In the genomic region with DNA sequence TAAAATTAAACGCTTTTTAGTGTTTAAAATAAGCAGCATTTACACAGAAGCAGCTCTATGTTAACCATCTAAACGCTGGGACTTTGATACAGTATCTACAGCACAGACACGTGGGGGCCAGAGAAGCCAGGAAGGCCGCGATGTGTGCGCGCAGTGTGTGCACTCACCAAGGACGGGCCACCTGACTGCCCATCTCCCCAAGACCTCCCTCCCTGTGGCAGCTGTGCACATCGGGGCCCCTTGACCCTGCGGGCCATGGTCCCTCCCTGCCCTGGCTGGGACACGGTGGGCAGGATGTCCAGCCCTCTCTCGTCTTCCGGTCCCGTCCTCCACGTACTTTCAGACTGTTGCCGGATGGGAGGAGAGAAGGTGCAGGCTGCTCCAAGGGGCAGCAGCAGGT, we compare ENCODE assay signal across 24 cellular contexts. TPM values are rescaled to one million over a fixed set of nuclear protein-coding genes. Genes with fewer than 3 reads are reported as not detected.
DNase-seq lines count a peak whose midpoint lies in the region; ATAC-seq, FAIRE-seq and TF ChIP-seq lines count a peak whose summit lies in the region.
"Had no signal": no experiment of that assay in that cellular context is flagged by ENCODE, and none has a peak within 500 bp of the region (broad histone marks: within the 10 kb centered on the region; RNA-seq: fewer than 3 reads in every experiment).

No MANE protein-coding gene starts in this region.

- no peak for TF ChIP-seq POLR2A in HCT116 (IDR thresholded peaks at IDR 0.05; ENCODE audit: borderline replicate concordance, extremely low read depth, insufficient read depth, insufficient read length)
- TF ChIP-seq POLR2A in K562 (conservative IDR thresholded peaks at IDR 0.05) = no peak

- H2AFZ ChIP-seq in HCT116 (ENCODE audit: low read depth, low read length, poor library complexity, severe bottlenecking) = no peak overlapping the region
- no peak overlapping the region for H2AFZ ChIP-seq in Karpas-422 (ENCODE audit: low read length)
- no peak overlapping the region for H2AFZ ChIP-seq in K562 (ENCODE audit: low read depth, low read length)

- peaks cover 10 to 52% of the 10 kb centered on the region in 2 experiments; a peak in 3 of 4 replicates for H3K4me1 ChIP-seq in HCT116 (ENCODE audit: control insufficient read depth in 1 of 2, insufficient read depth in 2 of 2, low read length in 2 of 2)
- H3K4me1 ChIP-seq in Karpas-422 (ENCODE audit: low read length) = peaks cover 42% of the 10 kb centered on the region
- H3K4me1 ChIP-seq in K562 (replicated peaks in 1 of 2; ENCODE audit: control insufficient read depth in 2 of 2, insufficient read depth in 2 of 2, low read length in 2 of 2) = peaks cover 0 to 89% of the 10 kb centered on the region in 2 experiments; a peak in 2 of 5 replicates

- intact Hi-C loops in HCT116 (cut with micrococcal nuclease) = no loop called here
- intact Hi-C loops in K562 (cut with micrococcal nuclease) = no loop called here

- DNase-seq in HCT116 (ENCODE audit: low read depth, low spot score) (no peak), Karpas-422 (peak; percentile 73), K562 (ENCODE audit: extremely low read depth in 1 of 4, low spot score in 3 of 4) (no peak), anterior cingulate cortex (lab: John Stamatoyannopoulos, UW) (no peak)
- DNase-seq: C1 segment of cervical spinal cord; CD4-positive, alpha-beta memory T cell; COR-L47; EL; GDM1; HCEC 1CT; KG1; MM.1S; NCI-H1694; NCI-H2029 treated with DMSO at 0.1 percent for 48 hours; NCI-H446 treated with DMSO at 0.1 percent for 48 hours; NCI-H526 had no signal

- no peaks in the 10 kb centered on the region for H3K9me3 ChIP-seq in HCT116 (ENCODE audit: control insufficient read depth in 1 of 2, insufficient read depth in 1 of 2, low read depth in 1 of 2, low read length in 2 of 2)
- H3K9me3 ChIP-seq in Karpas-422 (ENCODE audit: low read length) = no peaks in the 10 kb centered on the region
- H3K9me3 ChIP-seq in K562 (replicated peaks; ENCODE audit: control insufficient read depth, insufficient read depth, low read depth, low read length) = no peaks in the 10 kb centered on the region; the same call in 1 of the 2 replicates
- H3K9me3 ChIP-seq: SJCRH30 had no signal

- H3K9me2 ChIP-seq in HCT116 (ENCODE audit: insufficient read depth) (no peaks in the 10 kb centered on the region), Karpas-422 (replicated peaks; ENCODE audit: insufficient read depth, low read length) (no peaks in the 10 kb centered on the region)

- no peak for FAIRE-seq in K562 (lab: Jason Lieb, UNC)
- FAIRE-seq: GM12891, H1 had no signal

- RAD21 ChIA-PET in HCT116 (lab: Charles Lee; ENCODE audit: low non-redundant PET in 1 of 2, low total read pairs in 2 of 2, uncharacterized antibody in 2 of 2, unreplicated experiment in 2 of 2) = no interaction called here

- H3K79me2 ChIP-seq in HCT116 (ENCODE audit: insufficient read depth, low read length) (peaks cover 7% of the 10 kb centered on the region; the same call in 1 of the 2 replicates), Karpas-422 (ENCODE audit: low read length) (peaks cover 10% of the 10 kb centered on the region; the same call in 1 of the 2 replicates), K562 (ENCODE audit: control insufficient read depth, insufficient read depth, low read length) (peaks cover 2% of the 10 kb centered on the region; the same call in 1 of the 3 replicates)

- TF ChIP-seq CTCF in HCT116 (IDR thresholded peaks at IDR 0.05 in 2 of 3, conservative IDR thresholded peaks at IDR 0.05 in 1 of 3; ENCODE audit: borderline replicate concordance in 1 of 3, insufficient read depth in 1 of 3, low read depth in 2 of 3, low read length in 2 of 3) (no peak), K562 (IDR thresholded peaks at IDR 0.05 in 2 of 3, conservative IDR thresholded peaks at IDR 0.05 in 1 of 3; ENCODE audit: insufficient read depth in 2 of 3, low read depth in 1 of 3, low read length in 3 of 3) (no peak)

- H3K4me3 ChIP-seq in HCT116 (replicated peaks in 1 of 2; ENCODE audit: low read depth in 1 of 2, low read length in 2 of 2) (no peak overlapping the region), Karpas-422 (ENCODE audit: low read length) (no peak overlapping the region), K562 (no peak overlapping the region)
- H3K4me3 ChIP-seq: SJCRH30 had no signal

- TF ChIP-seq RAD21 in HCT116 (IDR thresholded peaks at IDR 0.05; ENCODE audit: low read depth) (no peak), K562 (CRISPR knock-in tag; conservative IDR thresholded peaks at IDR 0.05 in 1 of 2, IDR thresholded peaks at IDR 0.05 in 1 of 2) (no peak)

- peaks cover 4% of the 10 kb centered on the region; the same call in 1 of the 2 replicates for H4K20me1 ChIP-seq in HCT116 (ENCODE audit: insufficient read depth)
- H4K20me1 ChIP-seq in Karpas-422 (ENCODE audit: insufficient read depth, low read depth, low read length) = peaks cover 17% of the 10 kb centered on the region
- peaks cover 16% of the 10 kb centered on the region; the same call in 1 of the 2 replicates for H4K20me1 ChIP-seq in K562 (replicated peaks; ENCODE audit: control insufficient read depth, insufficient read depth, low read length)

- TSS peak; percentile 25 for BruUV-seq in HCT116 (replicated peaks; lab: Mats Ljungman, UMichigan)
- BruUV-seq in K562 (replicated peaks; lab: Mats Ljungman, UMichigan) = TSS peak; percentile 51

- H3K27me3 ChIP-seq in HCT116 (ENCODE audit: insufficient read depth, low read length) (no peaks in the 10 kb centered on the region), Karpas-422 (ENCODE audit: low read length) (no peaks in the 10 kb centered on the region), K562 (ENCODE audit: control insufficient read depth in 2 of 2, insufficient read depth in 2 of 2, low read length in 2 of 2) (no peaks in the 10 kb centered on the region)
- H3K27me3 ChIP-seq: SJCRH30 had no signal

- POLR2A ChIA-PET in HCT116 (lab: Charles Lee) = no interaction called here
- POLR2A ChIA-PET in K562 (lab: Yijun Ruan, JAX) = interaction anchor here (0.5 to 2.1 kb wide), 9 partner anchors 8 to 118 kb away, joined by 3 to 8 read pairs (median 5); partner anchors contain the start of gene CCNL2

- H3K4me2 ChIP-seq in HCT116 (ENCODE audit: low read length) (no peak overlapping the region), Karpas-422 (ENCODE audit: low read depth, low read length, poor library complexity, severe bottlenecking) (no peak overlapping the region), K562 (ENCODE audit: insufficient read depth, low read length) (no peak overlapping the region)

- H3K36me3 ChIP-seq in HCT116 (ENCODE audit: control insufficient read depth in 1 of 2, insufficient read depth in 2 of 2, low read length in 2 of 2) (peaks cover 5 to 22% of the 10 kb centered on the region in 2 experiments; a peak in 2 of 4 replicates), Karpas-422 (ENCODE audit: insufficient read depth, low read length) (peaks cover 3% of the 10 kb centered on the region; the same call in 1 of the 2 replicates), K562 (ENCODE audit: control insufficient read depth, insufficient read depth, low read length) (peaks cover 57% of the 10 kb centered on the region; the same call in 2 of the 3 replicates)

- H3K9me1 ChIP-seq in K562 (ENCODE audit: control insufficient read depth, insufficient read depth, low read length) = peaks cover 7% of the 10 kb centered on the region

- H3K9ac ChIP-seq in HCT116 (ENCODE audit: low read length) (no peak overlapping the region), Karpas-422 (ENCODE audit: low read length) (no peak overlapping the region), K562 (ENCODE audit: insufficient read depth in 1 of 2, low read depth in 2 of 2, low read length in 2 of 2) (peak overlapping the region in 1 of 2 experiments; percentile 55; a peak in 1 of 4 replicates)

- H3K27ac ChIP-seq in HCT116 (ENCODE audit: low read depth, low read length) (no peak overlapping the region), Karpas-422 (ENCODE audit: low read length) (peak overlapping the region; percentile 53), K562 (ENCODE audit: extremely low read depth, low read depth, low read length) (no peak overlapping the region)
- H3K27ac ChIP-seq: SJCRH30 had no signal

- in situ Hi-C loops in K562 (cut with MboI) = no loop called here

- CTCF ChIA-PET in HCT116 (lab: Charles Lee) = no interaction called here
- CTCF ChIA-PET in K562 (lab: Yijun Ruan, JAX; ENCODE audit: low intra/inter-chr PET ratio) = no interaction called here

- no peak for ATAC-seq in HCT116
- no peak for ATAC-seq in K562
- ATAC-seq in HG02852 (IDR thresholded peaks at IDR 0.05; ENCODE audit: unreplicated experiment) = no peak
- ATAC-seq in HG03571 (IDR thresholded peaks at IDR 0.05; ENCODE audit: unreplicated experiment) = no peak
- ATAC-seq: Right ventricle myocardium inferior, SK-N-SH treated with all-trans-retinoic acid at 6 μM for 48 hours had no signal

- 78% methylated on average over 16 of the region's 16 CpGs for WGBS in K562 (ENCODE audit: insufficient coverage, low coverage, missing lambda C conversion rate)

- TF ChIP-seq EP300 in K562 (IDR thresholded peaks at IDR 0.05; ENCODE audit: low read length) = no peak

RNA-seq across cellular contexts. Expression of gene TAS1R3, which starts 4.2 kb away (rescaled TPM):
- total RNA-seq in HCT116 (2021; ENCODE audit: unreplicated experiment) (0.07 TPM), K562 (2014; rRNA removed) (0.12 TPM in 1 of 2 replicates, not detected in the other), K562 (2014; rRNA removed; fragmentation: Illumina TruSeq; extraction: Trizol) (not detected in 2 replicates), K562 (2015; rRNA removed; fragmentation: Illumina TruSeq; extraction: Trizol) (0.04 TPM in 1 of 2 replicates, not detected in the other), K562 (2021) (0.07 and 0.09 TPM in 2 replicates)
- 0.33 and 0.37 TPM in 2 replicates for polyA plus RNA-seq in HCT116 (2012)
- 49.2 and 82.6 TPM in 2 replicates for total RNA-seq in Karpas-422 (2014; rRNA removed; shearing (Covaris generic); ENCODE audit: low replicate concordance)
- 0.19 and 0.58 TPM in 2 replicates for total RNA-seq in K562 (2011; cell fraction: chromatin; rRNA removed; ENCODE audit: low replicate concordance)
- 0.53 and 0.67 TPM in 2 replicates for total RNA-seq in K562 (2011; cell fraction: nucleolus; rRNA removed)
- total RNA-seq in K562 (2011; cell fraction: nucleoplasm; rRNA removed) = 0.15 and 0.23 TPM in 2 replicates
- polyA plus RNA-seq in K562 (2011; rRNA removed) (0.05 TPM in 1 of 2 replicates, not detected in the other), K562 (2014; fragmentation: Illumina TruSeq; extraction: Trizol) (not detected in 2 replicates), K562 (2014; fragmentation: Nextera tagmentation; extraction: Ambion mirVana) (not detected), K562 (2014; rRNA removed) (0.03 and 0.13 TPM in 2 replicates)
- 0.03 and 0.06 TPM in 2 replicates for polyA plus RNA-seq in K562 (2011; cell fraction: cytosol; rRNA removed)
- 0.25 and 0.31 TPM in 2 replicates for polyA plus RNA-seq in K562 (2011; cell fraction: nucleus; rRNA removed)
- 0.26 and 0.37 TPM in 2 replicates for polyA plus RNA-seq in K562 (2012)
- not detected in 2 replicates for polyA minus RNA-seq in K562 (2011; rRNA and poly(A)+ RNA removed)
- not detected in 2 replicates for polyA minus RNA-seq in K562 (2011; cell fraction: cytosol; rRNA and poly(A)+ RNA removed)
- 0.13 and 0.22 TPM in 2 replicates for polyA minus RNA-seq in K562 (2011; cell fraction: nucleus; rRNA and poly(A)+ RNA removed)

RNA-seq across cellular contexts. Expression of gene CPTP, which starts 10.7 kb away (rescaled TPM):
- total RNA-seq in HCT116 (2021; ENCODE audit: unreplicated experiment) (16.3 TPM), K562 (2014; rRNA removed) (21.6 and 33.4 TPM in 2 replicates), K562 (2014; rRNA removed; fragmentation: Illumina TruSeq; extraction: Trizol) (3.0 and 3.5 TPM in 2 replicates), K562 (2015; rRNA removed; fragmentation: Illumina TruSeq; extraction: Trizol) (8.4 and 10.1 TPM in 2 replicates), K562 (2021) (25.4 and 25.8 TPM in 2 replicates)
- 11.2 and 13.9 TPM in 2 replicates for polyA plus RNA-seq in HCT116 (2012)
- total RNA-seq in Karpas-422 (2014; rRNA removed; shearing (Covaris generic); ENCODE audit: low replicate concordance) = 35.0 and 74.7 TPM in 2 replicates
- total RNA-seq in K562 (2011; cell fraction: chromatin; rRNA removed; ENCODE audit: low replicate concordance) = 3.4 and 22.1 TPM in 2 replicates
- total RNA-seq in K562 (2011; cell fraction: nucleolus; rRNA removed) = 31.8 and 32.0 TPM in 2 replicates
- total RNA-seq in K562 (2011; cell fraction: nucleoplasm; rRNA removed) = 11.2 and 13.9 TPM in 2 replicates
- polyA plus RNA-seq in K562 (2011; rRNA removed) (3.5 and 5.7 TPM in 2 replicates), K562 (2014; fragmentation: Illumina TruSeq; extraction: Trizol) (2.7 and 9.1 TPM in 2 replicates), K562 (2014; fragmentation: Nextera tagmentation; extraction: Ambion mirVana) (under 1 TPM; 0.11 to 0.20 TPM), K562 (2014; rRNA removed) (12.4 and 12.9 TPM in 2 replicates)
- 7.2 and 32.1 TPM in 2 replicates for polyA plus RNA-seq in K562 (2011; cell fraction: cytosol; rRNA removed)
- 5.6 and 10.3 TPM in 2 replicates for polyA plus RNA-seq in K562 (2011; cell fraction: nucleus; rRNA removed)
- 14.5 and 17.3 TPM in 2 replicates for polyA plus RNA-seq in K562 (2012)
- polyA minus RNA-seq in K562 (2011; rRNA and poly(A)+ RNA removed) = 2.1 and 2.4 TPM in 2 replicates
- polyA minus RNA-seq in K562 (2011; cell fraction: cytosol; rRNA and poly(A)+ RNA removed) = 9.2 and 12.1 TPM in 2 replicates
- polyA minus RNA-seq in K562 (2011; cell fraction: nucleus; rRNA and poly(A)+ RNA removed) = 14.0 and 17.8 TPM in 2 replicates

RNA-seq across cellular contexts. Expression of gene INTS11, which starts 10.8 kb away (rescaled TPM):
- 161 TPM for total RNA-seq in HCT116 (2021; ENCODE audit: unreplicated experiment)
- 161 and 165 TPM in 2 replicates for polyA plus RNA-seq in HCT116 (2012)
- total RNA-seq in Karpas-422 (2014; rRNA removed; shearing (Covaris generic); ENCODE audit: low replicate concordance) = 69.8 and 168 TPM in 2 replicates
- 317 and 866 TPM in 2 replicates for total RNA-seq in K562 (2011; cell fraction: chromatin; rRNA removed; ENCODE audit: low replicate concordance)
- total RNA-seq in K562 (2011; cell fraction: nucleolus; rRNA removed) = 565 and 578 TPM in 2 replicates
- 402 and 440 TPM in 2 replicates for total RNA-seq in K562 (2011; cell fraction: nucleoplasm; rRNA removed)
- total RNA-seq in K562 (2014; rRNA removed) = 151 and 179 TPM in 2 replicates
- 62.1 and 77.4 TPM in 2 replicates for total RNA-seq in K562 (2014; rRNA removed; fragmentation: Illumina TruSeq; extraction: Trizol)
- total RNA-seq in K562 (2015; rRNA removed; fragmentation: Illumina TruSeq; extraction: Trizol) = 85.4 and 88.8 TPM in 2 replicates
- total RNA-seq in K562 (2021) = 153 and 164 TPM in 2 replicates
- 110 and 164 TPM in 2 replicates for polyA plus RNA-seq in K562 (2011; rRNA removed)
- 195 and 300 TPM in 2 replicates for polyA plus RNA-seq in K562 (2011; cell fraction: cytosol; rRNA removed)
- 663 and 798 TPM in 2 replicates for polyA plus RNA-seq in K562 (2011; cell fraction: nucleus; rRNA removed)
- polyA plus RNA-seq in K562 (2012) = 151 and 204 TPM in 2 replicates
- 143 and 151 TPM in 2 replicates for polyA plus RNA-seq in K562 (2014; fragmentation: Illumina TruSeq; extraction: Trizol)
- polyA plus RNA-seq in K562 (2014; fragmentation: Nextera tagmentation; extraction: Ambion mirVana) = 10 to 100 TPM in 1 of 2 experiments, 1 to 10 TPM in 1; 3.6 to 11.8 TPM
- polyA plus RNA-seq in K562 (2014; rRNA removed) = 183 TPM in 2 replicates
- polyA minus RNA-seq in K562 (2011; rRNA and poly(A)+ RNA removed) = 68.4 and 103 TPM in 2 replicates
- 79.6 and 101 TPM in 2 replicates for polyA minus RNA-seq in K562 (2011; cell fraction: cytosol; rRNA and poly(A)+ RNA removed)
- polyA minus RNA-seq in K562 (2011; cell fraction: nucleus; rRNA and poly(A)+ RNA removed) = 108 and 123 TPM in 2 replicates

RNA-seq across cellular contexts. Expression of gene DVL1, which starts 13.9 kb away (rescaled TPM):
- total RNA-seq in HCT116 (2021; ENCODE audit: unreplicated experiment) (160 TPM), K562 (2014; rRNA removed) (135 and 143 TPM in 2 replicates), K562 (2014; rRNA removed; fragmentation: Illumina TruSeq; extraction: Trizol) (3.5 and 6.3 TPM in 2 replicates), K562 (2015; rRNA removed; fragmentation: Illumina TruSeq; extraction: Trizol) (50.9 and 51.7 TPM in 2 replicates), K562 (2021) (106 and 118 TPM in 2 replicates)
- polyA plus RNA-seq in HCT116 (2012) = 193 and 219 TPM in 2 replicates
- 36.0 and 104 TPM in 2 replicates for total RNA-seq in Karpas-422 (2014; rRNA removed; shearing (Covaris generic); ENCODE audit: low replicate concordance)
- total RNA-seq in K562 (2011; cell fraction: chromatin; rRNA removed; ENCODE audit: low replicate concordance) = 53.3 and 207 TPM in 2 replicates
- 213 and 235 TPM in 2 replicates for total RNA-seq in K562 (2011; cell fraction: nucleolus; rRNA removed)
- 85.9 and 103 TPM in 2 replicates for total RNA-seq in K562 (2011; cell fraction: nucleoplasm; rRNA removed)
- polyA plus RNA-seq in K562 (2011; rRNA removed) (24.3 and 42.1 TPM in 2 replicates), K562 (2014; fragmentation: Illumina TruSeq; extraction: Trizol) (13.9 and 43.4 TPM in 2 replicates), K562 (2014; fragmentation: Nextera tagmentation; extraction: Ambion mirVana) (under 1 TPM; 0.62 to 0.63 TPM), K562 (2014; rRNA removed) (119 and 136 TPM in 2 replicates)
- polyA plus RNA-seq in K562 (2011; cell fraction: cytosol; rRNA removed) = 39.8 and 107 TPM in 2 replicates
- polyA plus RNA-seq in K562 (2011; cell fraction: nucleus; rRNA removed) = 353 and 531 TPM in 2 replicates
- 65.5 and 75.0 TPM in 2 replicates for polyA plus RNA-seq in K562 (2012)
- polyA minus RNA-seq in K562 (2011; rRNA and poly(A)+ RNA removed) = 5.6 and 11.7 TPM in 2 replicates
- 32.9 and 47.2 TPM in 2 replicates for polyA minus RNA-seq in K562 (2011; cell fraction: cytosol; rRNA and poly(A)+ RNA removed)
- 69.3 and 81.9 TPM in 2 replicates for polyA minus RNA-seq in K562 (2011; cell fraction: nucleus; rRNA and poly(A)+ RNA removed)

RNA-seq across cellular contexts. Expression of gene MXRA8, which starts 23.1 kb away (rescaled TPM):
- total RNA-seq in HCT116 (2021; ENCODE audit: unreplicated experiment) (0.74 TPM), K562 (2014; rRNA removed) (7.3 and 12.4 TPM in 2 replicates), K562 (2014; rRNA removed; fragmentation: Illumina TruSeq; extraction: Trizol) (2.1 and 2.7 TPM in 2 replicates), K562 (2015; rRNA removed; fragmentation: Illumina TruSeq; extraction: Trizol) (4.8 and 5.5 TPM in 2 replicates), K562 (2021) (9.1 and 10.8 TPM in 2 replicates)
- 3.6 and 3.7 TPM in 2 replicates for polyA plus RNA-seq in HCT116 (2012)
- not detected in 2 replicates for total RNA-seq in Karpas-422 (2014; rRNA removed; shearing (Covaris generic); ENCODE audit: low replicate concordance)
- 12.2 and 30.9 TPM in 2 replicates for total RNA-seq in K562 (2011; cell fraction: chromatin; rRNA removed; ENCODE audit: low replicate concordance)
- total RNA-seq in K562 (2011; cell fraction: nucleolus; rRNA removed) = 39.7 and 42.5 TPM in 2 replicates
- total RNA-seq in K562 (2011; cell fraction: nucleoplasm; rRNA removed) = 29.8 and 30.7 TPM in 2 replicates
- polyA plus RNA-seq in K562 (2011; rRNA removed) (2.9 and 9.0 TPM in 2 replicates), K562 (2014; fragmentation: Illumina TruSeq; extraction: Trizol) (6.3 and 9.2 TPM in 2 replicates), K562 (2014; fragmentation: Nextera tagmentation; extraction: Ambion mirVana) (under 1 TPM; 0.66 to 0.83 TPM), K562 (2014; rRNA removed) (11.3 and 13.1 TPM in 2 replicates)
- 4.0 and 38.2 TPM in 2 replicates for polyA plus RNA-seq in K562 (2011; cell fraction: cytosol; rRNA removed)
- 18.3 and 101 TPM in 2 replicates for polyA plus RNA-seq in K562 (2011; cell fraction: nucleus; rRNA removed)
- 13.9 and 20.4 TPM in 2 replicates for polyA plus RNA-seq in K562 (2012)
- 0.75 and 3.0 TPM in 2 replicates for polyA minus RNA-seq in K562 (2011; rRNA and poly(A)+ RNA removed)
- polyA minus RNA-seq in K562 (2011; cell fraction: cytosol; rRNA and poly(A)+ RNA removed) = 2.1 and 10.7 TPM in 2 replicates
- 1.4 and 8.2 TPM in 2 replicates for polyA minus RNA-seq in K562 (2011; cell fraction: nucleus; rRNA and poly(A)+ RNA removed)
- total RNA-seq: OCI-LY7 had no signal

Comparison
In these comparisons a context has a peak if more than half of its experiments do, and no peak if none do; other contexts are left out.
1. RNA of gene TAS1R3, which starts 4.2 kb away (total RNA-seq): 49.2 to 82.6 TPM in Karpas-422; 0.07 TPM in HCT116 (single experiment) and 0.04 to 0.67 TPM in K562; every median in the first group is over 10 times any median in the second.